12 cellular contexts compared by ENCODE assay signal in the genomic region with DNA sequence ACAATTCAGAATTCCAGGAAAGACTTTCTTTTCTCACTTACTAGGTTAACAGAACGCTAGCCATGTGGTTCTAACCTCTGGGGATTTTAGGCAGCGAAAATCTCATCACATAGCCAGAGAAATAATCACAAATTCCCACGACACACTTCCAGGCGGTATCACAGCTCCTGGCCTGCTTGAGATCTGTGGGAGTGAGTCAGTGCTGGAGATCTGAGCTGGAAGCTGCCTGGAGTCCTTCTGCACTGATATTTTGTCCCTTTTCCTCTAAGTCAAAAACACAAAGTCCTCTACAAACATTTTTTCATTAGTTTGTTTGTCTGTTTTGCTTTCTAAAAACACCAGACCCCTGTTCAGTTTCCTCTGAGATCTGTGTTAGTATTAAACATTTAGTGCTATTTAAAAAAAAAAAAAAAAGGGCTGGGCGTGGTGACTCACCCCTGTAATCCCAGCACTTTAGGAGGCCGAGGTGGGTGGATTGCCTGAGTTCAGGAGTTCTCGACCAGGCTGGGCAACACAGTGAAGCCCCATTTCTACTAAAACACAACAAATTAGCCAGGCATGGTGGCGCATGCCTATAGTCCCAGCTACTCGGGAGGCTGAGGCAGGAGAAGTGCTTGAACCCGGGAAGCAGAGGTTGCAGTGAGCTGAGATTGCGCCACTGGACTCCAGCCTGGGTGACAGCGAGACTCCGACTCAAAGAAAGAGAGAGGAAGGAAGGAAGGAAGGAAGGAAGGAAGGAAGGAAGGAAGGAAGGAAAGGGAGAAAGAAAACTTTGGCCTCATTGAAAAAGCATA. TPM values are rescaled to one million over a fixed set of nuclear protein-coding genes. Genes with fewer than 3 reads are reported as not detected.
DNase-seq lines count a peak whose midpoint lies in the region; ATAC-seq and TF ChIP-seq lines count a peak whose summit lies in the region.
"Had no signal": no experiment of that assay in that cellular context is flagged by ENCODE, and none has a peak within 500 bp of the region (broad histone marks: within the 10 kb centered on the region; RNA-seq: fewer than 3 reads in every experiment).

No MANE protein-coding gene starts in this region.

- H3F3A ChIP-seq in PC-9 (ENCODE audit: insufficient read depth, low read depth), result 0 out of 2 replicates have a peak, but pooled peaks cover 13% of the 10 kb centered on the region

- peak; percentile 50 for ATAC-seq in Right ventricle myocardium superior (ENCODE audit: poor library complexity)
- no peak for ATAC-seq in gastrocnemius medialis
- ATAC-seq in natural killer cell treated with Interleukin-12 subunit alpha and Interleukin-12 subunit beta and Interleukin-15 and Interleukin-18, amount 100 ng/mL, for 72 hours, result no peak
- ATAC-seq: stimulated activated naive CD8-positive, alpha-beta T cell treated with anti-CD3 and anti-CD28 coated beads, Interleukin-15, Interleukin-2, amounts not matched to agents 100 U/mL and 50 U/mL, for 24 hours had no signal

- no peaks in the 10 kb centered on the region for H3K9me2 ChIP-seq in PC-9 (ENCODE audit: insufficient read depth)

- H3K27me3 Mint-ChIP-seq in endodermal cell (ENCODE audit: insufficient read depth), result peaks cover 48% of the 10 kb centered on the region
- H3K27me3 Mint-ChIP-seq in natural killer cell treated with Interleukin-12 subunit alpha and Interleukin-12 subunit beta and Interleukin-15 and Interleukin-18, amount 100 ng/mL, for 72 hours, result no peaks in the 10 kb centered on the region
- peaks cover 10% of the 10 kb centered on the region for H3K27me3 Mint-ChIP-seq in activated T-helper 1 cell treated with anti-CD3 and anti-CD28 coated beads, Interleukin-12 subunit alpha, Interleukin-12 subunit beta, Interleukin-2, Interleukin-4 antibody, amounts not matched to agents 30 ng/mL and 10 ng/mL and 1 ng/mL, durations not matched to agents 14 hours and 24 hours and 36 hours (ENCODE audit: insufficient read depth)

- H3K4me1 ChIP-seq in adrenal gland (replicated peaks in 1 of 2) (peaks cover 0 to 4% of the 10 kb centered on the region in 2 donors), gastrocnemius medialis (peaks cover 5 to 15% of the 10 kb centered on the region in 2 donors), endodermal cell (ENCODE audit: control insufficient read depth, insufficient read depth, low read length) (no peaks in the 10 kb centered on the region), PC-9 (replicated peaks; ENCODE audit: insufficient read depth) (0 out of 2 replicates have a peak, but pooled peaks cover 2% of the 10 kb centered on the region)

- no peaks in the 10 kb centered on the region for H3K36me3 Mint-ChIP-seq in endodermal cell (ENCODE audit: low read depth)
- no peaks in the 10 kb centered on the region for H3K36me3 Mint-ChIP-seq in natural killer cell treated with Interleukin-12 subunit alpha and Interleukin-12 subunit beta and Interleukin-15 and Interleukin-18, amount 100 ng/mL, for 72 hours
- no peaks in the 10 kb centered on the region for H3K36me3 Mint-ChIP-seq in activated T-helper 1 cell treated with anti-CD3 and anti-CD28 coated beads, Interleukin-12 subunit alpha, Interleukin-12 subunit beta, Interleukin-2, Interleukin-4 antibody, amounts not matched to agents 30 ng/mL and 10 ng/mL and 1 ng/mL, durations not matched to agents 14 hours and 24 hours and 36 hours (ENCODE audit: low read depth)

- H3K4me3 ChIP-seq in adrenal gland, result no peak overlapping the region
- no peak overlapping the region for H3K4me3 ChIP-seq in gastrocnemius medialis
- H3K4me3 ChIP-seq in endodermal cell (ENCODE audit: low read length), result no peak overlapping the region
- H3K4me3 ChIP-seq in PC-9, result no peak overlapping the region

- no peaks in the 10 kb centered on the region for H4K20me1 ChIP-seq in PC-9 (ENCODE audit: insufficient read depth)

- TF ChIP-seq POLR2A in adrenal gland (IDR thresholded peaks at IDR 0.05), result no peak
- TF ChIP-seq POLR2A in gastrocnemius medialis (IDR thresholded peaks at IDR 0.05), result no peak

- POLR2A ChIA-PET in PC-9 (lab: Charles Lee; ENCODE audit: unreplicated experiment), result no interaction called here

- H3K27ac ChIP-seq in adrenal gland, result peak overlapping the region in 4 of 5 donors; percentile 31 to 84 (median 76)
- H3K27ac ChIP-seq in gastrocnemius medialis, result peak overlapping the region; percentile 84 to 91 (median 88)
- H3K27ac ChIP-seq in endodermal cell (ENCODE audit: low read depth, low read length), result no peak overlapping the region
- H3K27ac ChIP-seq in PC-9, result no peak overlapping the region

- H3K27ac Mint-ChIP-seq in endodermal cell, result no peak overlapping the region
- H3K27ac Mint-ChIP-seq in natural killer cell treated with Interleukin-12 subunit alpha and Interleukin-12 subunit beta and Interleukin-15 and Interleukin-18, amount 100 ng/mL, for 72 hours, result no peak overlapping the region
- no peak overlapping the region for H3K27ac Mint-ChIP-seq in activated T-helper 1 cell treated with anti-CD3 and anti-CD28 coated beads, Interleukin-12 subunit alpha, Interleukin-12 subunit beta, Interleukin-2, Interleukin-4 antibody, amounts not matched to agents 30 ng/mL and 10 ng/mL and 1 ng/mL, durations not matched to agents 14 hours and 24 hours and 36 hours

- CTCF ChIA-PET in PC-9 (lab: Charles Lee), result no interaction called here

- no peak for TF ChIP-seq CTCF in adrenal gland (IDR thresholded peaks at IDR 0.05)
- no peak for TF ChIP-seq CTCF in gastrocnemius medialis (IDR thresholded peaks at IDR 0.05 in 4 of 5, conservative IDR thresholded peaks at IDR 0.05 in 1 of 5)
- TF ChIP-seq CTCF in endodermal cell (conservative IDR thresholded peaks at IDR 0.05), result no peak
- no peak for TF ChIP-seq CTCF in PC-9 (conservative IDR thresholded peaks at IDR 0.05)

- BruUV-seq in PC-9 (replicated peaks; lab: Mats Ljungman, UMichigan), result no TSS peak

- in situ Hi-C loops in gastrocnemius medialis (cut with MboI; ENCODE audit: low sequenced_read_pairs in 4 of 4), result loop anchor here in 2 of 4 donors (10.0 kb wide), 3 partner anchors 45 to 205 kb away; partner anchors contain the start of genes USPL1 (in 2 of the 2) and HMGB1 (in 1 of the 2)

- no peaks in the 10 kb centered on the region for H3K27me3 ChIP-seq in adrenal gland
- no peaks in the 10 kb centered on the region for H3K27me3 ChIP-seq in gastrocnemius medialis
- H3K27me3 ChIP-seq in endodermal cell (ENCODE audit: control insufficient read depth, insufficient read depth, low read length, poor library complexity, severe bottlenecking), result peaks cover 23% of the 10 kb centered on the region
- H3K27me3 ChIP-seq in PC-9 (ENCODE audit: insufficient read depth, low read depth), result no peaks in the 10 kb centered on the region

- 62 to 72% (median 69%) methylated on average over 11 to 13 of the region's 13 CpGs for WGBS in adrenal gland, 4 donors
- WGBS in endodermal cell (ENCODE audit: insufficient coverage in 1 of 2, insufficient read length in 1 of 2), 2 experiments, result 92 to 100% methylated on average over 4 to 13 of the region's 13 CpGs

- no peaks in the 10 kb centered on the region for H3K9me3 Mint-ChIP-seq in endodermal cell
- H3K9me3 Mint-ChIP-seq in natural killer cell treated with Interleukin-12 subunit alpha and Interleukin-12 subunit beta and Interleukin-15 and Interleukin-18, amount 100 ng/mL, for 72 hours, result no peaks in the 10 kb centered on the region
- H3K9me3 Mint-ChIP-seq in activated T-helper 1 cell treated with anti-CD3 and anti-CD28 coated beads, Interleukin-12 subunit alpha, Interleukin-12 subunit beta, Interleukin-2, Interleukin-4 antibody, amounts not matched to agents 30 ng/mL and 10 ng/mL and 1 ng/mL, durations not matched to agents 14 hours and 24 hours and 36 hours, result no peaks in the 10 kb centered on the region

- no peak overlapping the region for H3K4me3 Mint-ChIP-seq in endodermal cell
- H3K4me3 Mint-ChIP-seq in natural killer cell treated with Interleukin-12 subunit alpha and Interleukin-12 subunit beta and Interleukin-15 and Interleukin-18, amount 100 ng/mL, for 72 hours, result no peak overlapping the region
- H3K4me3 Mint-ChIP-seq in activated T-helper 1 cell treated with anti-CD3 and anti-CD28 coated beads, Interleukin-12 subunit alpha, Interleukin-12 subunit beta, Interleukin-2, Interleukin-4 antibody, amounts not matched to agents 30 ng/mL and 10 ng/mL and 1 ng/mL, durations not matched to agents 14 hours and 24 hours and 36 hours, result no peak overlapping the region

- H3K79me2 ChIP-seq in PC-9 (ENCODE audit: low read depth), result no peaks in the 10 kb centered on the region

- H3K36me3 ChIP-seq in adrenal gland (replicated peaks in 1 of 2), result no peaks in the 10 kb centered on the region
- no peaks in the 10 kb centered on the region for H3K36me3 ChIP-seq in gastrocnemius medialis
- H3K36me3 ChIP-seq in endodermal cell (ENCODE audit: control insufficient read depth, insufficient read depth, low read length), result no peaks in the 10 kb centered on the region
- no peaks in the 10 kb centered on the region for H3K36me3 ChIP-seq in PC-9 (ENCODE audit: low read depth)

- no peaks in the 10 kb centered on the region for H3K9me3 ChIP-seq in adrenal gland (replicated peaks in 1 of 3)
- H3K9me3 ChIP-seq in gastrocnemius medialis, result no peaks in the 10 kb centered on the region
- H3K9me3 ChIP-seq in endodermal cell (ENCODE audit: control insufficient read depth, low read length), result no peaks in the 10 kb centered on the region
- no peaks in the 10 kb centered on the region for H3K9me3 ChIP-seq in PC-9 (ENCODE audit: insufficient read depth, low read depth)

- H3K4me1 Mint-ChIP-seq in endodermal cell, result peaks cover 2% of the 10 kb centered on the region
- peaks cover 18 to 19% of the 10 kb centered on the region in 2 donors for H3K4me1 Mint-ChIP-seq in natural killer cell treated with Interleukin-12 subunit alpha and Interleukin-12 subunit beta and Interleukin-15 and Interleukin-18, amount 100 ng/mL, for 72 hours (ENCODE audit: low read depth in 2 of 2)
- H3K4me1 Mint-ChIP-seq in activated T-helper 1 cell treated with anti-CD3 and anti-CD28 coated beads, Interleukin-12 subunit alpha, Interleukin-12 subunit beta, Interleukin-2, Interleukin-4 antibody, amounts not matched to agents 30 ng/mL and 10 ng/mL and 1 ng/mL, durations not matched to agents 14 hours and 24 hours and 36 hours (ENCODE audit: low read depth), result peaks cover 36% of the 10 kb centered on the region

- H2AFZ ChIP-seq in PC-9, result no peak overlapping the region

- intact Hi-C loops in adrenal gland (cut with DNase I), result no loop called here
- intact Hi-C loops in Right ventricle myocardium superior (cut with DNase I), result loop anchor here (5.0 to 10.0 kb wide), 2 partner anchors 57 to 165 kb away; partner anchors contain the start of gene HMGB1
- intact Hi-C loops in gastrocnemius medialis (cut with DNase I; ENCODE audit: low total_unique reads), result loop anchor here (5.0 kb wide), 1 partner anchor 392 kb away; no protein-coding TSS in a partner anchor
- intact Hi-C loops in activated T-helper 1 cell treated with anti-CD3 and anti-CD28 coated beads, Interleukin-12 subunit alpha, Interleukin-12 subunit beta, Interleukin-2, Interleukin-4 antibody, amounts not matched to agents 30 ng/mL and 10 ng/mL and 1 ng/mL, durations not matched to agents 14 hours and 24 hours and 36 hours (cut with micrococcal nuclease), result loop anchor here (2.0 to 10.0 kb wide), 4 partner anchors 33 to 635 kb away; no protein-coding TSS in a partner anchor
- intact Hi-C loops in PC-9 (cut with micrococcal nuclease; ENCODE audit: unreplicated experiment), result no loop called here

- H3K9ac ChIP-seq in endodermal cell (ENCODE audit: extremely low read depth, low read length, poor library complexity, severe bottlenecking), result no peak overlapping the region

- no peak overlapping the region for H3K4me2 ChIP-seq in PC-9

- DNase-seq in EL (peak; percentile 77), adrenal gland (peak in 5 of 7 donors; percentile 39 to 57 (median 48)), Right ventricle myocardium superior (no peak), gastrocnemius medialis (peak in 1 of 2 donors; percentile 23), endodermal cell (no peak), PC-9 (no peak)
- DNase-seq in natural killer cell treated with Interleukin-12 subunit alpha and Interleukin-12 subunit beta and Interleukin-15 and Interleukin-18, amount 100 ng/mL, for 72 hours (ENCODE audit: low spot score), result no peak
- DNase-seq in activated T-helper 1 cell treated with anti-CD3 and anti-CD28 coated beads, Interleukin-12 subunit alpha, Interleukin-12 subunit beta, Interleukin-2, Interleukin-4 antibody, amounts not matched to agents 30 ng/mL and 10 ng/mL and 1 ng/mL, durations not matched to agents 14 hours and 24 hours and 36 hours (ENCODE audit: low spot score), result no peak
- DNase-seq: NCI-H146; stimulated activated naive CD8-positive, alpha-beta T cell treated with anti-CD3 and anti-CD28 coated beads, Interleukin-15, Interleukin-2, amounts not matched to agents 100 U/mL and 50 U/mL, for 24 hours had no signal

RNA-seq across cellular contexts. Expression of gene UBE2L5, which starts 12.2 kb away (rescaled TPM):
- total RNA-seq in adrenal gland (under 1 TPM in 1 of 8 donors, not detected in 7; 0.18 TPM), Right ventricle myocardium superior (not detected), gastrocnemius medialis (not detected), endodermal cell (not detected), PC-9 (2021) (not detected in 2 replicates)
- polyA plus RNA-seq in adrenal gland, result under 1 TPM in 2 of 3 donors, not detected in 1; 0.03 to 0.16 TPM
- polyA plus RNA-seq in endodermal cell (2013, experiment 1 of 2), result not detected
- not detected for polyA plus RNA-seq in endodermal cell (2013, experiment 2 of 2)
- not detected for total RNA-seq in natural killer cell treated with Interleukin-12 subunit alpha and Interleukin-12 subunit beta and Interleukin-15 and Interleukin-18, amount 100 ng/mL, for 72 hours
- not detected in 2 replicates for total RNA-seq in activated T-helper 1 cell treated with anti-CD3 and anti-CD28 coated beads, Interleukin-12 subunit alpha, Interleukin-12 subunit beta, Interleukin-2, Interleukin-4 antibody, amounts not matched to agents 30 ng/mL and 10 ng/mL and 1 ng/mL, durations not matched to agents 14 hours and 24 hours and 36 hours
- total RNA-seq: frontal cortex; T-helper 1 cell treated with Interleukin-12 subunit alpha and Interleukin-12 subunit beta and Interleukin-4 antibody, amounts not matched to agents 30 ng/mL and 1 ng/mL, for 36 hours had no signal

RNA-seq across cellular contexts. Expression of gene HMGB1, which starts 55.6 kb away (rescaled TPM):
- total RNA-seq in adrenal gland (100 to 1,000 TPM; 106 to 310 (median 207) TPM), Right ventricle myocardium superior (163 TPM), gastrocnemius medialis (100 to 1,000 TPM; 217 to 314 (median 265) TPM), endodermal cell (100 to 1,000 TPM; 545 to 557 TPM), PC-9 (2021) (172 and 313 TPM in 2 replicates)
- polyA plus RNA-seq in adrenal gland, result 100 to 1,000 TPM; 252 to 342 (median 274) TPM
- polyA plus RNA-seq in endodermal cell (2013, experiment 1 of 2), result 908 TPM
- polyA plus RNA-seq in endodermal cell (2013, experiment 2 of 2), result 923 TPM
- total RNA-seq in natural killer cell treated with Interleukin-12 subunit alpha and Interleukin-12 subunit beta and Interleukin-15 and Interleukin-18, amount 100 ng/mL, for 72 hours, result 100 to 1,000 TPM; 302 to 423 TPM
- 593 and 606 TPM in 2 replicates for total RNA-seq in activated T-helper 1 cell treated with anti-CD3 and anti-CD28 coated beads, Interleukin-12 subunit alpha, Interleukin-12 subunit beta, Interleukin-2, Interleukin-4 antibody, amounts not matched to agents 30 ng/mL and 10 ng/mL and 1 ng/mL, durations not matched to agents 14 hours and 24 hours and 36 hours

Comparison
In these comparisons a context has a peak if more than half of its experiments do, and no peak if none do; other contexts are left out.
1. DNase-seq: peak in EL (single experiment) and adrenal gland (5 of 7); none in Right ventricle myocardium superior (single experiment), endodermal cell (single experiment), natural killer cell treated with Interleukin-12 subunit alpha and Interleukin-12 subunit beta and Interleukin-15 and Interleukin-18, amount 100 ng/mL, for 72 hours (single experiment), activated T-helper 1 cell treated with anti-CD3 and anti-CD28 coated beads, Interleukin-12 subunit alpha, Interleukin-12 subunit beta, Interleukin-2, Interleukin-4 antibody, amounts not matched to agents 30 ng/mL and 10 ng/mL and 1 ng/mL, durations not matched to agents 14 hours and 24 hours and 36 hours (single experiment) and PC-9 (0 of 2).
2. H3K27ac ChIP-seq: peak in adrenal gland (4 of 5) and gastrocnemius medialis (4 of 4); none in endodermal cell (single experiment) and PC-9 (single experiment).
3. intact Hi-C loops: an anchor here in Right ventricle myocardium superior (5.0 to 10.0 kb wide), gastrocnemius medialis (5.0 kb wide) and activated T-helper 1 cell treated with anti-CD3 and anti-CD28 coated beads, Interleukin-12 subunit alpha, Interleukin-12 subunit beta, Interleukin-2, Interleukin-4 antibody, amounts not matched to agents 30 ng/mL and 10 ng/mL and 1 ng/mL, durations not matched to agents 14 hours and 24 hours and 36 hours (2.0 to 10.0 kb wide); none called in adrenal gland and PC-9.